In genomic region chr9:126558051-126558665, GRCh38 we compare ENCODE assay signal across 8 cellular contexts. TPM values are rescaled to one million over a fixed set of nuclear protein-coding genes. Genes with fewer than 3 reads are reported as not detected.
DNase-seq lines count a peak whose midpoint lies in the region; ATAC-seq and TF ChIP-seq lines count a peak whose summit lies in the region.

No MANE protein-coding gene starts in this region.

- intact Hi-C loops in tibial artery (cut with DNase I; ENCODE audit: low total_unique reads): loop anchor here (2.0 kb wide), 1 partner anchor 57 kb away; no protein-coding TSS in a partner anchor

- no peaks in the 10 kb centered on the region for H3K9me3 ChIP-seq in tibial artery

- TF ChIP-seq CTCF in fibroblast of villous mesenchyme (IDR thresholded peaks at IDR 0.05; ENCODE audit: insufficient read depth, low read depth, low read length): peak; percentile 96
- peak in 2 of 3 donors; percentile 84 for TF ChIP-seq CTCF in omental fat pad (IDR thresholded peaks at IDR 0.05)
- TF ChIP-seq CTCF in tibial artery (IDR thresholded peaks at IDR 0.05): peak; percentile 75 to 90

- DNase-seq in CD1c-positive myeloid dendritic cell (ENCODE audit: extremely low spot score) (peak; percentile 71), HPDE6-E6E7 (ENCODE audit: extremely low spot score) (peak; percentile 78), OCI-M1 (lab: John Stamatoyannopoulos, UW) (peak; percentile 69), activated T-helper 1 cell treated with Interleukin-2 at 50 U/mL for 16 hours (ENCODE audit: low read depth) (peak; percentile 44), fibroblast of villous mesenchyme (ENCODE audit: low read depth) (peak; percentile 29), omental fat pad (ENCODE audit: low spot score) (peak; percentile 34), tibial artery (peak in 1 of 2 donors; percentile 34)

- H3K27ac ChIP-seq in tibial artery: no peak overlapping the region

- peak; percentile 81 for ATAC-seq in omental fat pad (ENCODE audit: low FRiP score)
- ATAC-seq in HG02759 (IDR thresholded peaks at IDR 0.05; ENCODE audit: unreplicated experiment): no peak

- H3K4me3 ChIP-seq in fibroblast of villous mesenchyme (ENCODE audit: low read depth, low read length) (no peak overlapping the region), tibial artery (no peak overlapping the region)

- H3K4me1 ChIP-seq in tibial artery: no peaks in the 10 kb centered on the region

- H3K27me3 ChIP-seq in tibial artery: peaks cover 0 to 48% of the 10 kb centered on the region in 2 donors

- H3K36me3 ChIP-seq in tibial artery: no peaks in the 10 kb centered on the region

RNA-seq across cellular contexts. Expression of gene LMX1B, which starts 55.6 kb away (rescaled TPM):
- total RNA-seq in fibroblast of villous mesenchyme (not detected in 2 replicates), omental fat pad (1 to 10 TPM in 1 of 4 donors, under 1 TPM in 2, not detected in 1; 0.09 to 1.1 (median 0.31) TPM)
